Comparison of ENCODE assay signal across 9 cellular contexts in the genomic region with DNA sequence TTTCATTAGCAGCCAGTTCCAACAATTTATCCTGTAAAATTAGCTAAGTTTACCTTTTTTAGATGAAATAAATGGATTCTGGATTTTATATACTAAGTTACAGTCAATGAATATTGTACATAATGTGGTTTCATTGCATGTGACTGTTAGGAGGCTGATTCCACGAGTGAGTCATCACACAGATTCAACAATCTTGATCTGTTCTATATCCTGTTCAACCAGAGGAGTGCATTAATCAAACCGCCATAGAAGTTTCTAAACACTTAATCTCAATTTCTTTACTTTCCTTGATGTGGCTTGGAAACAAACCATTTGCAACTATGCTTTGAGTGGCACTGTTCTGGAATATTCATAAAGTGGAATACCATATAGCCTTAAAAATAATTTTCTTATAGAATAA. TPM values are rescaled to one million over a fixed set of nuclear protein-coding genes. Genes with fewer than 3 reads are reported as not detected.
DNase-seq lines count a peak whose midpoint lies in the region; ATAC-seq and TF ChIP-seq lines count a peak whose summit lies in the region.
"Had no signal": no experiment of that assay in that cellular context is flagged by ENCODE, and none has a peak within 500 bp of the region (broad histone marks: within the 10 kb centered on the region; RNA-seq: fewer than 3 reads in every experiment).

No MANE protein-coding gene starts in this region.

- H3K36me3 ChIP-seq in GM23338 (ENCODE audit: insufficient read depth), result no peaks in the 10 kb centered on the region

- no peak overlapping the region for H3K4me3 ChIP-seq in AG04450 (ENCODE audit: low read depth, low read length)
- no peak overlapping the region for H3K4me3 ChIP-seq in GM23338

- CTCF ChIA-PET in AG04450 (lab: Charles Lee), result no interaction called here

- POLR2A ChIA-PET in AG04450 (lab: Yijun Ruan, JAX), result interaction anchor here (0.6 to 1.3 kb wide), 2 partner anchors 11 to 12 kb away, joined by 3 to 4 read pairs; no protein-coding TSS in a partner anchor

- no peak overlapping the region for H2AFZ ChIP-seq in GM23338

- H3K27me3 Mint-ChIP-seq in T-helper 17 cell (no peaks in the 10 kb centered on the region), GM23338 (ENCODE audit: insufficient read depth, low read depth, poor library complexity) (no peaks in the 10 kb centered on the region)

- no peaks in the 10 kb centered on the region for H3K9me3 Mint-ChIP-seq in GM23338

- DNase-seq in AG04450 (ENCODE audit: low read depth, low spot score), result peak; percentile 51
- peak; percentile 74 for DNase-seq in H4 (ENCODE audit: low spot score)
- no peak for DNase-seq in T-helper 17 cell
- DNase-seq in foreskin keratinocyte, result peak; percentile 39 to 75
- no peak for DNase-seq in NCI-H510A treated with DMSO at 0.1 percent for 48 hours (lab: John Stamatoyannopoulos, UW)
- no peak for DNase-seq in cerebellar cortex (ENCODE audit: low spot score)
- DNase-seq in GM23338 (ENCODE audit: low spot score), result no peak
- no peak for DNase-seq in NCI-H2227 (lab: John Stamatoyannopoulos, UW; ENCODE audit: unreplicated experiment)
- DNase-seq: midbrain had no signal

- H3K27ac ChIP-seq in AG04450 (ENCODE audit: low read depth, low read length) (peak overlapping the region; percentile 77), foreskin keratinocyte (peak overlapping the region; percentile 84), GM23338 (ENCODE audit: low read depth) (no peak overlapping the region)

- no peak overlapping the region for H3K4me2 ChIP-seq in GM23338

- H3K27me3 ChIP-seq in AG04450 (ENCODE audit: control insufficient read depth, insufficient read depth, low read length) (no peaks in the 10 kb centered on the region), foreskin keratinocyte (no peaks in the 10 kb centered on the region), GM23338 (ENCODE audit: insufficient read depth) (no peaks in the 10 kb centered on the region)

- H3K36me3 Mint-ChIP-seq in T-helper 17 cell (ENCODE audit: low read depth), result peaks cover 7% of the 10 kb centered on the region
- H3K36me3 Mint-ChIP-seq in GM23338 (ENCODE audit: low read depth), result no peaks in the 10 kb centered on the region

- peaks cover 30% of the 10 kb centered on the region for H3K79me2 ChIP-seq in GM23338 (replicated peaks; ENCODE audit: insufficient read depth)

- H3K4me1 Mint-ChIP-seq in T-helper 17 cell, result peaks cover 17% of the 10 kb centered on the region
- no peaks in the 10 kb centered on the region for H3K4me1 Mint-ChIP-seq in GM23338

- H3F3A ChIP-seq in GM23338 (replicated peaks; ENCODE audit: low read depth), result no peaks in the 10 kb centered on the region

- peaks cover 10% of the 10 kb centered on the region for H3K4me1 ChIP-seq in foreskin keratinocyte
- no peaks in the 10 kb centered on the region for H3K4me1 ChIP-seq in GM23338 (ENCODE audit: insufficient read depth)

- no peak overlapping the region for H3K4me3 Mint-ChIP-seq in T-helper 17 cell
- H3K4me3 Mint-ChIP-seq in GM23338, result no peak overlapping the region

- peak; percentile 71 for ATAC-seq in T-helper 17 cell
- peak; percentile 100 for ATAC-seq in foreskin keratinocyte
- ATAC-seq in GM23338, result no peak

- H3K9me2 ChIP-seq in GM23338 (ENCODE audit: insufficient read depth), result no peaks in the 10 kb centered on the region

- peaks cover 5% of the 10 kb centered on the region for H4K20me1 ChIP-seq in GM23338 (replicated peaks; ENCODE audit: insufficient read depth)

- H3K27ac Mint-ChIP-seq in T-helper 17 cell, result no peak overlapping the region
- H3K27ac Mint-ChIP-seq in GM23338, result no peak overlapping the region

- no peak for TF ChIP-seq CTCF in AG04450 (IDR thresholded peaks at IDR 0.05; ENCODE audit: low read depth, low read length)
- TF ChIP-seq CTCF in foreskin keratinocyte (conservative IDR thresholded peaks at IDR 0.05), result no peak
- no peak for TF ChIP-seq CTCF in GM23338 (conservative IDR thresholded peaks at IDR 0.05; ENCODE audit: low read depth in 2 of 2)

- no peaks in the 10 kb centered on the region for H3K9me3 ChIP-seq in AG04450 (ENCODE audit: control insufficient read depth, insufficient read depth, low read length)
- no peaks in the 10 kb centered on the region for H3K9me3 ChIP-seq in T-helper 17 cell (ENCODE audit: control insufficient read depth, low read length, poor library complexity, severe bottlenecking)

TF ChIP-seq in GM23338, 12 proteins besides CTCF, POLR2A, EP300 and RAD21 (continues in another document):
- TF ChIP-seq ETS1 (IDR thresholded peaks at IDR 0.05) (no peak), POLR2AphosphoS5 (IDR thresholded peaks at IDR 0.05; ENCODE audit: low read depth) (no peak), ZNF331 (CRISPR knock-in tag; IDR thresholded peaks at IDR 0.05; ENCODE audit: low read depth) (no peak), STAT1 (IDR thresholded peaks at IDR 0.05; ENCODE audit: unreplicated experiment) (no peak), JUNB (IDR thresholded peaks at IDR 0.05; ENCODE audit: unreplicated experiment) (no peak), NANOG (IDR thresholded peaks at IDR 0.05; ENCODE audit: borderline replicate concordance) (no peak), EZH2 (IDR thresholded peaks at IDR 0.05; ENCODE audit: low read depth, unreplicated experiment) (no peak), EZH2phosphoT487 (IDR thresholded peaks at IDR 0.05; ENCODE audit: unreplicated experiment) (no peak), CREB1 (CRISPR knock-in tag; IDR thresholded peaks at IDR 0.05; ENCODE audit: low read depth) (no peak), REST (IDR thresholded peaks at IDR 0.05; ENCODE audit: unreplicated experiment) (no peak)

RNA-seq across cellular contexts. Expression of gene DNAJC13, which starts 15.3 kb away (rescaled TPM):
- polyA plus RNA-seq in AG04450 (2011; rRNA removed) (37.5 and 50.5 TPM in 2 replicates), foreskin keratinocyte (11.3 and 13.3 TPM in 2 replicates), GM23338 (2016; fragmentation: Nextera tagmentation; extraction: Ambion mirVana) (8.3 and 9.4 TPM in 2 replicates)
- polyA minus RNA-seq in AG04450 (2011; rRNA and poly(A)+ RNA removed), result 49.0 and 86.8 TPM in 2 replicates
- total RNA-seq in H4 (2014; rRNA removed; shearing (Covaris generic)), result 31.8 and 34.8 TPM in 2 replicates
- total RNA-seq in T-helper 17 cell (10 to 100 TPM; 26.1 to 30.7 TPM), foreskin keratinocyte (37.3 and 41.4 TPM in 2 replicates)
- 32.9 and 33.6 TPM in 2 replicates for total RNA-seq in GM23338 (2014; rRNA removed; shearing (Covaris generic))

Comparison
In these comparisons a context has a peak if more than half of its experiments do, and no peak if none do; other contexts are left out.
1. DNase-seq: peak in AG04450 (single experiment), H4 (single experiment) and foreskin keratinocyte (2 of 2); none in T-helper 17 cell (0 of 3), NCI-H510A treated with DMSO at 0.1 percent for 48 hours (single experiment), cerebellar cortex (single experiment), GM23338 (single experiment) and NCI-H2227 (single experiment).